8 cellular contexts compared by ENCODE assay signal in the genomic region with DNA sequence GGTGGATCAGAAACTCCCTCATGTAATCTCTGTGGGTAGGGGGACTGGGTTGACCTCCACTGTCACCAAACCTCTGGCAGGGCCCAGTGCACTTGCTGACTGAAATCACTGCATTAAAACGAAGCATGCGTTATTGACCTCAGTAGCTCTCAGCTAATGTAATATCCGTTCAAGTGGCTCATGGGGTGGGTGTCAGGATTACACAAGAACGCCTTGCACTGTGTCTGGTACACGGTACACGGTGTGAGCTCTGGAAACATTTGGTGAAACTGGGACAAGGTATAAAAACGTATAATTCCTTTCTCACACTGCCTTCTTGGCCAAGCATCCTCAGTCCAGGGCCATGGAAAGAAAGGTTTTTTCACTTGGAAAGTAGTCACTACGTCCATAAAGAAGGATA. TPM values are rescaled to one million over a fixed set of nuclear protein-coding genes. Genes with fewer than 3 reads are reported as not detected.
"Had no signal": no experiment of that assay in that cellular context is flagged by ENCODE, and none has a peak within 500 bp of the region (broad histone marks: within the 10 kb centered on the region; RNA-seq: fewer than 3 reads in every experiment).

No MANE protein-coding gene starts in this region.

- H3K36me3 Mint-ChIP-seq: IgD-negative memory B cell had no signal

- H2AFZ ChIP-seq: GM23338 had no signal

- H3K4me1 Mint-ChIP-seq: GM23338, H9 had no signal

- H3K27ac Mint-ChIP-seq: GM23338, H9, IgD-negative memory B cell had no signal

- H3K4me3 Mint-ChIP-seq: GM23338, H9, IgD-negative memory B cell had no signal

- H3K27me3 Mint-ChIP-seq: IgD-negative memory B cell had no signal

- H3K4me2 ChIP-seq: GM23338 had no signal

- FAIRE-seq: H1, H54 had no signal

- H3K4me3 ChIP-seq: GM23338 had no signal

- ATAC-seq: GM23338 had no signal

- DNase-seq: H9, HCEC 1CT, KBM-7 had no signal

RNA-seq across cellular contexts. Expression of a gene that starts 11.9 kb away (rescaled TPM):
- total RNA-seq: GM23338, H1, H9, HT-29 had no signal
- polyA plus RNA-seq: H1, IgD-negative memory B cell had no signal
